25 cellular contexts compared by ENCODE assay signal in the genomic region with DNA sequence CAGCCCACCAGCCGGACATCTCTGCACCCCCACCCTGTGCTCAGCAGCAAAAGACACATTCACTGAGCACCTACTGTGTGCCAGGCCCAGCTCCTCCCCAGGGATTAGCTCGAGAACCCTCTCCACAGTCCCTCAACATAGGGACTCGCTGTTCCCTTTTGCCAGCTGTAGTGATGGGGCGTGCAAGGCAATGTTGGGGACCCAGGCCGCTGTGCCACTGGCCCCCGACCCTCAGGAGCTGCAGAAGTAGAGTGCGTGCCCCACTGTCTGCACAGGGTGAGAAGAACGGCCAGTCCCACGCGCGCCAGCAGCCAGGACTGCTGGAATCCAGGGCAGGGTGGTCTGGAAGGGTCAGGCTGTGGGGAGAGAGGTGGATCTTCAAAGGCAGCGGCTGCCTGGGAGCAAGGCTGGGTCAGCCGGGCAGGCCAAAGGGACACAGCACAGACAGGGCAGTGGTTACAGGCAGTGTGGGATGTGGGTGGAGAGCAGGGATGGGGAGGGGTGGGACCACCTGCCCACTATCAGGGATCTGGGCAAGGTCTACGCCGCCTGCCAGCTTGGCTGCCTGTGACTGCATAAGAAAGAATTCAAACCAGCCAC.
DNase-seq lines count a peak whose midpoint lies in the region; ATAC-seq and TF ChIP-seq lines count a peak whose summit lies in the region.
"Had no signal": no experiment of that assay in that cellular context is flagged by ENCODE, and none has a peak within 500 bp of the region (broad histone marks: within the 10 kb centered on the region; RNA-seq: fewer than 3 reads in every experiment).

No MANE protein-coding gene starts in this region.

- peaks cover 11% of the 10 kb centered on the region for H3F3A ChIP-seq in neural progenitor cell (ENCODE audit: low read depth)

- H3K27ac Mint-ChIP-seq in neural progenitor cell = peak overlapping the region; percentile 90
- H3K27ac Mint-ChIP-seq: activated naive CD8-positive, alpha-beta T cell treated with anti-CD3 and anti-CD28 coated beads for 36 hours; activated T-cell treated with anti-CD3 and anti-CD28 coated beads, Interleukin-2, amount 50 U/mL, for 24 hours; IgD-negative memory B cell had no signal

- H3K36me3 Mint-ChIP-seq in neural progenitor cell = peaks cover 2% of the 10 kb centered on the region
- H3K36me3 Mint-ChIP-seq: activated naive CD8-positive, alpha-beta T cell treated with anti-CD3 and anti-CD28 coated beads for 36 hours; IgD-negative memory B cell had no signal

- peak overlapping the region; percentile 78 to 97 (median 94) for H3K4me2 ChIP-seq in BLaER1 treated with 17β-estradiol and CSF1 and Interleukin-3, amounts not matched to agents 10 nM and 100 nM
- no peak overlapping the region for H3K4me2 ChIP-seq in neural progenitor cell

- no peaks in the 10 kb centered on the region for H3K36me3 ChIP-seq in BLaER1 treated with 17β-estradiol and CSF1 and Interleukin-3, amounts not matched to agents 10 nM and 100 nM
- no peaks in the 10 kb centered on the region for H3K36me3 ChIP-seq in NT2/D1 (ENCODE audit: insufficient read depth, insufficient read length, low read length)
- no peaks in the 10 kb centered on the region for H3K36me3 ChIP-seq in endocrine pancreas (ENCODE audit: control insufficient read depth, insufficient read depth, low read length)
- H3K36me3 ChIP-seq in neural progenitor cell = no peaks in the 10 kb centered on the region
- H3K36me3 ChIP-seq: esophagus muscularis mucosa, heart right ventricle, right atrium auricular region, spleen, tibial artery had no signal

- no peaks in the 10 kb centered on the region for H4K20me1 ChIP-seq in BLaER1 treated with 17β-estradiol and CSF1 and Interleukin-3, amounts not matched to agents 10 nM and 100 nM
- peaks cover 25% of the 10 kb centered on the region for H4K20me1 ChIP-seq in neural progenitor cell (ENCODE audit: low read depth)

- peaks cover 52% of the 10 kb centered on the region for H3K4me1 Mint-ChIP-seq in neural progenitor cell
- H3K4me1 Mint-ChIP-seq: activated naive CD8-positive, alpha-beta T cell treated with anti-CD3 and anti-CD28 coated beads for 36 hours; IgD-negative memory B cell had no signal

- no peaks in the 10 kb centered on the region for H3K9me3 Mint-ChIP-seq in neural progenitor cell
- H3K9me3 Mint-ChIP-seq: activated naive CD8-positive, alpha-beta T cell treated with anti-CD3 and anti-CD28 coated beads for 36 hours; activated T-cell treated with anti-CD3 and anti-CD28 coated beads, Interleukin-2, amount 50 U/mL, for 24 hours; IgD-negative memory B cell had no signal

- ATAC-seq in GM21447 (IDR thresholded peaks at IDR 0.05; ENCODE audit: unreplicated experiment) = no peak
- no peak for ATAC-seq in stimulated activated naive CD8-positive, alpha-beta T cell treated with anti-CD3 and anti-CD28 coated beads, Interleukin-15, Interleukin-2, amounts not matched to agents 100 U/mL and 50 U/mL, for 24 hours
- ATAC-seq in GM19328 (IDR thresholded peaks at IDR 0.05; ENCODE audit: unreplicated experiment) = no peak
- ATAC-seq: foreskin keratinocyte, heart right ventricle had no signal

- H3K4me3 ChIP-seq in BLaER1 treated with 17β-estradiol and CSF1 and Interleukin-3, amounts not matched to agents 10 nM and 100 nM = no peak overlapping the region; a peak in 3 of 20 replicates
- no peak overlapping the region for H3K4me3 ChIP-seq in NT2/D1 (ENCODE audit: insufficient read length, low read depth)
- no peak overlapping the region for H3K4me3 ChIP-seq in endocrine pancreas (ENCODE audit: control insufficient read depth, insufficient read depth, low read length)
- no peak overlapping the region for H3K4me3 ChIP-seq in neural progenitor cell
- H3K4me3 ChIP-seq: esophagus muscularis mucosa, heart right ventricle, lung, right atrium auricular region, spleen, tibial artery had no signal

- no peaks in the 10 kb centered on the region for H3K9me3 ChIP-seq in BLaER1 treated with 17β-estradiol and CSF1 and Interleukin-3, amounts not matched to agents 10 nM and 100 nM (replicated peaks in 1 of 11)
- H3K9me3 ChIP-seq in NT2/D1 (ENCODE audit: insufficient read depth, low read length) (no peaks in the 10 kb centered on the region), endocrine pancreas (ENCODE audit: control insufficient read depth, low read length) (no peaks in the 10 kb centered on the region), neural progenitor cell (ENCODE audit: low read depth) (no peaks in the 10 kb centered on the region)
- H3K9me3 ChIP-seq: esophagus muscularis mucosa, heart right ventricle, right atrium auricular region, spleen, tibial artery had no signal

- H3K27ac ChIP-seq in BLaER1 treated with 17β-estradiol and CSF1 and Interleukin-3, amounts not matched to agents 10 nM and 100 nM = peak overlapping the region in 10 of 11 experiments; percentile 73 to 99 (median 97); a peak in 20 of 22 replicates
- no peak overlapping the region for H3K27ac ChIP-seq in neural progenitor cell
- H3K27ac ChIP-seq: esophagus muscularis mucosa, foreskin keratinocyte, heart right ventricle, right atrium auricular region, spleen had no signal

- peak overlapping the region in 9 of 11 experiments; percentile 76 to 89 (median 86); a peak in 17 of 22 replicates for H3K9ac ChIP-seq in BLaER1 treated with 17β-estradiol and CSF1 and Interleukin-3, amounts not matched to agents 10 nM and 100 nM
- H3K9ac ChIP-seq in NT2/D1 (ENCODE audit: insufficient read length, low read depth) = peak overlapping the region; percentile 47
- H3K9ac ChIP-seq in endocrine pancreas (ENCODE audit: control insufficient read depth, insufficient read depth, low read length) = peak overlapping the region; percentile 26
- no peak overlapping the region for H3K9ac ChIP-seq in neural progenitor cell

- H3K79me2 ChIP-seq in neural progenitor cell (ENCODE audit: low read depth) = no peaks in the 10 kb centered on the region

- no peak overlapping the region for H2AFZ ChIP-seq in neural progenitor cell (replicated peaks)

- H3K27me3 Mint-ChIP-seq in neural progenitor cell (ENCODE audit: insufficient read depth, low read depth) = peaks cover 14% of the 10 kb centered on the region
- H3K27me3 Mint-ChIP-seq: activated naive CD8-positive, alpha-beta T cell treated with anti-CD3 and anti-CD28 coated beads for 36 hours; activated T-cell treated with anti-CD3 and anti-CD28 coated beads, Interleukin-2, amount 50 U/mL, for 24 hours had no signal

- no peak overlapping the region for H3K4me3 Mint-ChIP-seq in neural progenitor cell
- H3K4me3 Mint-ChIP-seq: activated naive CD8-positive, alpha-beta T cell treated with anti-CD3 and anti-CD28 coated beads for 36 hours; activated T-cell treated with anti-CD3 and anti-CD28 coated beads, Interleukin-2, amount 50 U/mL, for 24 hours; IgD-negative memory B cell had no signal

- TF ChIP-seq CTCF in neural progenitor cell (IDR thresholded peaks at IDR 0.05) = no peak

- H3K27me3 ChIP-seq in BLaER1 treated with 17β-estradiol and CSF1 and Interleukin-3, amounts not matched to agents 10 nM and 100 nM = no peaks in the 10 kb centered on the region; a peak in 1 of 22 replicates
- H3K27me3 ChIP-seq in NT2/D1 (ENCODE audit: insufficient read depth, insufficient read length) = no peaks in the 10 kb centered on the region
- no peaks in the 10 kb centered on the region for H3K27me3 ChIP-seq in endocrine pancreas (ENCODE audit: control insufficient read depth, insufficient read depth, low read length)
- no peaks in the 10 kb centered on the region for H3K27me3 ChIP-seq in neural progenitor cell
- H3K27me3 ChIP-seq: esophagus muscularis mucosa, heart right ventricle, right atrium auricular region, tibial artery had no signal

- DNase-seq in NT2/D1 (ENCODE audit: low read depth, low spot score) = no peak
- no peak for DNase-seq in neural progenitor cell (ENCODE audit: low spot score)
- no peak for DNase-seq in stimulated activated naive CD8-positive, alpha-beta T cell treated with anti-CD3 and anti-CD28 coated beads, Interleukin-15, Interleukin-2, amounts not matched to agents 100 U/mL and 50 U/mL, for 24 hours
- DNase-seq in stimulated activated CD4-positive, alpha-beta T cell treated with anti-CD3 and anti-CD28 coated beads, Interleukin-15, amount 100 ng/mL, for 24 hours = no peak
- DNase-seq: activated gamma-delta T cell; activated naive CD8-positive, alpha-beta T cell treated with anti-CD3 and anti-CD28 coated beads for 36 hours; activated T-cell treated with anti-CD3 and anti-CD28 coated beads, Interleukin-2, amount 50 U/mL, for 24 hours; aorta; caudate nucleus; cortex of kidney; foreskin keratinocyte; heart right ventricle; NCI-H1694; posterior cingulate gyrus; RPMI8226; spleen; tibial artery had no signal

- H3K4me1 ChIP-seq in BLaER1 treated with 17β-estradiol and CSF1 and Interleukin-3, amounts not matched to agents 10 nM and 100 nM = peaks cover 38 to 99% (median 96%) of the 10 kb centered on the region in 10 experiments
- H3K4me1 ChIP-seq in NT2/D1 (ENCODE audit: insufficient read depth, insufficient read length) (peaks cover 56% of the 10 kb centered on the region), endocrine pancreas (ENCODE audit: control insufficient read depth, insufficient read depth, low read length) (no peaks in the 10 kb centered on the region), neural progenitor cell (peaks cover 39% of the 10 kb centered on the region)
